ENCODE assay signal across 26 cellular contexts in genomic region chr14:39847191-39847590, GRCh38.
DNase-seq lines count a peak whose midpoint lies in the region; TF ChIP-seq lines count a peak whose summit lies in the region.
"Had no signal": no experiment of that assay in that cellular context is flagged by ENCODE, and none has a peak within 500 bp of the region (broad histone marks: within the 10 kb centered on the region; RNA-seq: fewer than 3 reads in every experiment).

No MANE protein-coding gene starts in this region.

- POLR2A ChIA-PET in OCI-LY7 (lab: Charles Lee): interaction anchor here (0.7 to 1.6 kb wide), 5 partner anchors 14 to 598 kb away, joined by 3 to 4 read pairs (median 3); no protein-coding TSS in a partner anchor

- BruUV-seq in OCI-LY7 (replicated peaks; lab: Mats Ljungman, UMichigan): no TSS peak

- H3K4me1 ChIP-seq in OCI-LY7 (ENCODE audit: insufficient read depth, low read length, poor library complexity, severe bottlenecking): no peaks in the 10 kb centered on the region

- H3K4me2 ChIP-seq in OCI-LY7 (ENCODE audit: low read length): no peak overlapping the region

- no peaks in the 10 kb centered on the region for H3K79me2 ChIP-seq in OCI-LY7 (ENCODE audit: insufficient read depth, low read depth, low read length)

- no peaks in the 10 kb centered on the region for H4K20me1 ChIP-seq in OCI-LY7 (ENCODE audit: insufficient read depth, low read length)

- no peaks in the 10 kb centered on the region for H3K36me3 ChIP-seq in OCI-LY7 (ENCODE audit: insufficient read depth, low read length)
- H3K36me3 ChIP-seq: SJSA1 had no signal

- peak; percentile 5 for DNase-seq in astrocyte of the cerebellum (ENCODE audit: low read depth)
- DNase-seq in iris pigment epithelial cell (ENCODE audit: low read depth): peak; percentile 8
- DNase-seq in putamen (ENCODE audit: low spot score): peak; percentile 30
- no peak for DNase-seq in activated naive CD4-positive, alpha-beta T cell treated with Interleukin-2 at 50 U/mL for 16 hours
- no peak for DNase-seq in pons (ENCODE audit: low spot score)
- DNase-seq in OCI-LY7 (ENCODE audit: low spot score): no peak
- DNase-seq in NCI-H345 treated with DMSO at 0.1 percent for 48 hours (lab: John Stamatoyannopoulos, UW; ENCODE audit: unreplicated experiment): no peak
- DNase-seq: CD8-positive, alpha-beta T cell; DMS 273 treated with DMSO at 0.1 percent for 48 hours; DMS79; EL; GDM1; KBM-7; MV-4-11; NCI-H1105; NCI-H1436 treated with DMSO at 0.1 percent for 48 hours; NCI-H1930; NCI-H2107; NCI-H446 treated with DMSO at 0.1 percent for 48 hours; NCI-H526; NCI-H82; NK-92 treated with Interleukin-12 subunit alpha and Interleukin-12 subunit beta, amount 100 ng/mL, for 24 hours; Right ventricle myocardium superior; RPMI8226 had no signal

- in situ Hi-C loops in astrocyte of the cerebellum (cut with HindIII; ENCODE audit: low sequenced_read_pairs): no loop called here

- no peaks in the 10 kb centered on the region for H3K9me3 ChIP-seq in OCI-LY7 (ENCODE audit: low read length)
- H3K9me3 ChIP-seq: SJSA1 had no signal

- H3K27ac ChIP-seq in OCI-LY7 (ENCODE audit: low read depth, low read length, poor library complexity, severe bottlenecking): no peak overlapping the region
- H3K27ac ChIP-seq: C4-2B, SJSA1 had no signal

- H3K4me3 ChIP-seq in astrocyte of the cerebellum (ENCODE audit: low read depth, low read length) (no peak overlapping the region), OCI-LY7 (ENCODE audit: low read depth, low read length, poor library complexity, severe bottlenecking) (no peak overlapping the region)
- H3K4me3 ChIP-seq: SJSA1 had no signal

- H3K9me2 ChIP-seq in OCI-LY7 (ENCODE audit: insufficient read depth, low read length): no peaks in the 10 kb centered on the region

- CTCF ChIA-PET in OCI-LY7 (lab: Charles Lee; ENCODE audit: unreplicated experiment): no interaction called here

- intact Hi-C loops in OCI-LY7 (cut with micrococcal nuclease; ENCODE audit: unreplicated experiment): no loop called here

- TF ChIP-seq CTCF in astrocyte of the cerebellum (IDR thresholded peaks at IDR 0.05; ENCODE audit: low read depth, low read length, missing control alignments) (no peak), OCI-LY7 (conservative IDR thresholded peaks at IDR 0.05; ENCODE audit: low read length) (no peak)

- H2AFZ ChIP-seq in OCI-LY7 (ENCODE audit: low read length): no peak overlapping the region

Comparison
In these comparisons a context has a peak if more than half of its experiments do, and no peak if none do; other contexts are left out.
1. DNase-seq: peak in astrocyte of the cerebellum (single experiment), iris pigment epithelial cell (single experiment) and putamen (single experiment); none in activated naive CD4-positive, alpha-beta T cell treated with Interleukin-2 at 50 U/mL for 16 hours (single experiment), pons (single experiment), OCI-LY7 (single experiment) and NCI-H345 treated with DMSO at 0.1 percent for 48 hours (single experiment).